Comparison of ENCODE assay signal across 9 cellular contexts in the genomic region with DNA sequence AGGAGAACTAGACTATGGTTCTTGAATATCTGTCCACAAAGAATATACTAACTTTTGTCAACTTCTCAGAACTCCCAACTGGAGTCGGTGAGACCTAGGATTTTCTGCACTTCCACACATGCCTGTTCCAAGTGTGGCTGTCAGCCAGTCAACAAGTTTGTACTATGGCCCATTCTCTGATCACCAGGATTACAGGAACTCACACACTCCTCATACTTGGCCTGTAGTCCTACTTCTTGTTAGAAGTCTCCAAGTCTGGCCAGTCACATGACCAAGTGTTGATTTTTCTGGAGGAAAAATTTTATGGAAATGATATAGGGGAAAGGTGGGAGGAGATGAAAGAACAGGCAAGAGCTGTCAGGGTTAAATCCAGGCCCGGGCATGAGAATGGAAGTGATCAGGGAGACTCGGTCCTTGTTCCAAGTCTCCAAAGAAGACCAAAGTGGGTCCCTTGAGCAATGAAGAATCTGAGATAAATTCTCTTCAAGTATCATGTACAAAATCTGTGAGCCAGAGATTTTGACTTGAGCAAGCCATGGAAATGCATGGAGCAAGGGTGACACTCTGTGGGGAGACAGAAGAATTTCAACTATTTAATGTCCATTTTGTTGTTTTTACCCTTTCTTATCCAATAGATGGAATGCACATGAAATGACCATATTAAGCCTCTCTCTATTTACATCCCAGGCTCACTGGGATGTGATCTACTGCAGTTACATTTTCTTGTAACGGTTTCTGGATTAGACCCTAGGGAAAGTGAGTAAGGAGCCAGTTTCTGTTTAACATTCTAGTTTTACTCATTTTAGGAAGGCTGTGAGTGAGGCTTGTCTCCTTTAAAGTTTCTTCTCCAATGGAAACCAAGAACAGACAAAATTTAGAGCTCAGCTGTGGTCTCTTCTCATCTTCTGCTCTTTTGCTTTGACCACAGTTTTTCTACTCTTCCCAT.
DNase-seq lines count a peak whose midpoint lies in the region; ATAC-seq and TF ChIP-seq lines count a peak whose summit lies in the region.
"Had no signal": no experiment of that assay in that cellular context is flagged by ENCODE, and none has a peak within 500 bp of the region (broad histone marks: within the 10 kb centered on the region; RNA-seq: fewer than 3 reads in every experiment).

No MANE protein-coding gene starts in this region.

- POLR2A ChIA-PET in A673 (lab: Charles Lee; ENCODE audit: low non-redundant PET), result no interaction called here

- ATAC-seq in GM18873 (IDR thresholded peaks at IDR 0.05; ENCODE audit: low FRiP score, unreplicated experiment) (no peak), HG03432 (IDR thresholded peaks at IDR 0.05; ENCODE audit: unreplicated experiment) (no peak)

- H2AFZ ChIP-seq in fibroblast of lung (ENCODE audit: low read length) (no peak overlapping the region), osteoblast (ENCODE audit: low read length) (no peak overlapping the region)

- H3K27ac ChIP-seq in A673 (ENCODE audit: low read depth, low read length, poor library complexity, severe bottlenecking), result no peak overlapping the region
- H3K27ac ChIP-seq in fibroblast of lung (ENCODE audit: insufficient read depth, low read length), result no peak overlapping the region
- H3K27ac ChIP-seq in osteoblast (ENCODE audit: low read depth, low read length), result no peak overlapping the region

- no peak overlapping the region for H3K9ac ChIP-seq in fibroblast of lung (ENCODE audit: insufficient read depth, low read length)

- CTCF ChIA-PET in A673 (lab: Charles Lee), result interaction anchor here (1.0 kb wide), 1 partner anchor 469 kb away, joined by 3 read pairs; no protein-coding TSS in a partner anchor

- H3K4me3 ChIP-seq in A673 (ENCODE audit: low read depth, low read length, poor library complexity, severe bottlenecking), result no peak overlapping the region
- no peak overlapping the region for H3K4me3 ChIP-seq in H7 (ENCODE audit: insufficient read depth, low read depth, low read length)
- no peak overlapping the region for H3K4me3 ChIP-seq in fibroblast of lung (replicated peaks in 1 of 4; ENCODE audit: control extremely low read depth in 1 of 4, insufficient read depth in 1 of 4, low read depth in 3 of 4, low read length in 4 of 4)
- no peak overlapping the region for H3K4me3 ChIP-seq in osteoblast (ENCODE audit: insufficient read depth, low read length)

- peaks cover 3% of the 10 kb centered on the region for H3K4me1 ChIP-seq in A673 (ENCODE audit: insufficient read depth, low read length, poor library complexity, severe bottlenecking)
- H3K4me1 ChIP-seq in fibroblast of lung (ENCODE audit: control insufficient read depth, extremely low read depth, insufficient read depth, low read length), result no peaks in the 10 kb centered on the region
- H3K4me1 ChIP-seq in osteoblast (ENCODE audit: insufficient read depth, low read length), result no peaks in the 10 kb centered on the region

- no peak overlapping the region for H3K4me2 ChIP-seq in fibroblast of lung (ENCODE audit: extremely low read depth, insufficient read depth, low read length)
- H3K4me2 ChIP-seq in osteoblast (ENCODE audit: insufficient read depth, low read length), result no peak overlapping the region

- TF ChIP-seq CTCF in A673 (conservative IDR thresholded peaks at IDR 0.05; ENCODE audit: low read depth, low read length) (peak; percentile 59), fibroblast of lung (conservative IDR thresholded peaks at IDR 0.05 in 1 of 2, IDR thresholded peaks at IDR 0.05 in 1 of 2; ENCODE audit: low read depth in 1 of 2, low read length in 2 of 2) (peak; percentile 13 to 66), osteoblast (IDR thresholded peaks at IDR 0.05; ENCODE audit: extremely low read depth, low read depth, low read length) (peak; percentile 57)

- BruUV-seq in A673 (replicated peaks; lab: Mats Ljungman, UMichigan), result no TSS peak

- H3K36me3 ChIP-seq in A673 (ENCODE audit: insufficient read depth, low read length, poor library complexity, severe bottlenecking) (no peaks in the 10 kb centered on the region), H7 (replicated peaks; ENCODE audit: control insufficient read depth, insufficient read depth, low read length) (no peaks in the 10 kb centered on the region), fibroblast of lung (ENCODE audit: control insufficient read depth, insufficient read depth, low read length) (no peaks in the 10 kb centered on the region), osteoblast (ENCODE audit: insufficient read depth, low read length) (no peaks in the 10 kb centered on the region)

- H3K27me3 ChIP-seq in A673 (replicated peaks; ENCODE audit: insufficient read depth, low read depth, low read length, poor library complexity) (no peaks in the 10 kb centered on the region), H7 (ENCODE audit: control insufficient read depth, insufficient read depth, low read length) (no peaks in the 10 kb centered on the region), fibroblast of lung (ENCODE audit: control insufficient read depth, insufficient read depth, low read length) (no peaks in the 10 kb centered on the region), osteoblast (ENCODE audit: insufficient read depth, low read length) (no peaks in the 10 kb centered on the region)

- H3K79me2 ChIP-seq in fibroblast of lung (ENCODE audit: control insufficient read depth, insufficient read depth, low read length) (no peaks in the 10 kb centered on the region), osteoblast (ENCODE audit: insufficient read depth, low read length) (no peaks in the 10 kb centered on the region)

- intact Hi-C loops in A673 (cut with micrococcal nuclease; ENCODE audit: unreplicated experiment), result loop anchor here (1.0 to 2.0 kb wide), 3 partner anchors 283 to 1689 kb away; no protein-coding TSS in a partner anchor

- H4K20me1 ChIP-seq in fibroblast of lung (ENCODE audit: control insufficient read depth, extremely low read depth, insufficient read depth, low read length) (no peaks in the 10 kb centered on the region), osteoblast (ENCODE audit: insufficient read depth, low read length) (no peaks in the 10 kb centered on the region)

- DNase-seq in A673 (ENCODE audit: low spot score), result peak; percentile 65
- peak; percentile 10 for DNase-seq in H7
- DNase-seq in NOMO-1 treated with DMSO at 0.1 percent for 48 hours (lab: John Stamatoyannopoulos, UW; ENCODE audit: unreplicated experiment), result peak; percentile 53
- peak; percentile 45 to 52 for DNase-seq in fibroblast of lung (ENCODE audit: low read depth in 2 of 2)
- DNase-seq in osteoblast (ENCODE audit: insufficient read length, low spot score, missing footprints), result no peak
- no peak for DNase-seq in stimulated activated CD4-positive, alpha-beta T cell treated with anti-CD3 and anti-CD28 coated beads, Interleukin-1b, Interleukin-23, amount 100 ng/mL, for 48 hours
- DNase-seq: activated naive CD8-positive, alpha-beta T cell treated with anti-CD3 and anti-CD28 coated beads, Interleukin-2, amount 10 ng/mL, durations not matched to agents 7 days and 5 days had no signal

- H3K9me3 ChIP-seq in A673 (ENCODE audit: low read depth, low read length, poor library complexity, severe bottlenecking) (no peaks in the 10 kb centered on the region), fibroblast of lung (ENCODE audit: control insufficient read depth, insufficient read depth, low read depth, low read length) (no peaks in the 10 kb centered on the region), osteoblast (ENCODE audit: low read depth, low read length) (no peaks in the 10 kb centered on the region)

Comparison
In these comparisons a context has a peak if more than half of its experiments do, and no peak if none do; other contexts are left out.
1. DNase-seq: peak in A673 (single experiment), H7 (single experiment), NOMO-1 treated with DMSO at 0.1 percent for 48 hours (single experiment) and fibroblast of lung (2 of 2); none in osteoblast (single experiment) and stimulated activated CD4-positive, alpha-beta T cell treated with anti-CD3 and anti-CD28 coated beads, Interleukin-1b, Interleukin-23, amount 100 ng/mL, for 48 hours (single experiment).
2. Peak in every context shown above with its lines, with median percentiles within 50 percentile points of each other: CTCF ChIP-seq.